ENCODE assay signal across 27 cellular contexts in the genomic region with DNA sequence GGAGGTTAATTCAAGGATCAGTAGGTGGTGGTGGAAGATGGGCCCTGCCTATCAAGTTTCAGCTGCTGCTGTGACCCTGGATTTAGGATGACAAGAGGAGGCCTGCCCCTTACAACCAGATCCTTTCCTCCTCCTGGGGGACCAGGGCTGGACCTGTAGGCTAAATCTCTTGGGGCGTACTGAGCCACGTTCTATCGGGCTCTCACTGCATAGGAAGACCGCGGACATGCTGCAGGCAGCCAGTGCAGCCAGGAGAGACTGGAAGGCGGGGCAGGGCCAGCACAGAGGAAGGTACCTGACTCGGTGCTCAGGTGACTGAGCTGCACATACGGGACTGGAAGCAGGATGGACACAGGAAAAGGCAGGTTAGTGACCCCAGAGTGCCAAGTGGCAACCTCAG. TPM values are rescaled to one million over a fixed set of nuclear protein-coding genes. Genes with fewer than 3 reads are reported as not detected.
"Had no signal": no experiment of that assay in that cellular context is flagged by ENCODE, and none has a peak within 500 bp of the region (broad histone marks: within the 10 kb centered on the region; RNA-seq: fewer than 3 reads in every experiment).

No MANE protein-coding gene starts in this region.

- H3K4me3 Mint-ChIP-seq: mesothelial cell of epicardium; naive B cell; natural killer cell; stimulated activated naive B cell treated with anti-CD40 and anti-IgM and Interleukin-4, amounts not matched to agents 10 μg/mL and 1 μg/mL and 100 μg/mL, for 72 hours had no signal

- H3K4me1 Mint-ChIP-seq: mesothelial cell of epicardium, naive B cell had no signal

- H3K9me3 Mint-ChIP-seq: mesothelial cell of epicardium; naive B cell; natural killer cell; stimulated activated naive B cell treated with anti-CD40 and anti-IgM and Interleukin-4, amounts not matched to agents 10 μg/mL and 1 μg/mL and 100 μg/mL, for 72 hours had no signal

- ATAC-seq: left colon; left lung; lower lobe of right lung; natural killer cell; pancreas; psoas muscle; right lobe of liver; stimulated activated naive B cell treated with anti-CD40 and anti-IgM and Interleukin-4, amounts not matched to agents 10 μg/mL and 1 μg/mL and 100 μg/mL, for 72 hours; stimulated activated naive CD8-positive, alpha-beta T cell treated with anti-CD3 and anti-CD28 coated beads, Interleukin-15, Interleukin-2, amounts not matched to agents 100 U/mL and 50 U/mL, for 24 hours had no signal

- H3K27ac Mint-ChIP-seq: mesothelial cell of epicardium; naive B cell; natural killer cell; stimulated activated naive B cell treated with anti-CD40 and anti-IgM and Interleukin-4, amounts not matched to agents 10 μg/mL and 1 μg/mL and 100 μg/mL, for 72 hours had no signal

- H3K4me1 ChIP-seq: left lung, lower lobe of right lung, pancreas, psoas muscle, right lobe of liver, stomach, testis, transverse colon, upper lobe of left lung, vagina had no signal

- H3K27me3 ChIP-seq: left lung, pancreas, right lobe of liver, stomach, testis, thyroid gland, transverse colon, upper lobe of left lung, vagina had no signal

- H3K27ac ChIP-seq: left lung, lower lobe of right lung, pancreas, psoas muscle, right lobe of liver, skin epidermis, stomach, testis, thyroid gland, transverse colon, upper lobe of left lung, vagina had no signal

- H3K27me3 Mint-ChIP-seq: naive B cell; stimulated activated naive B cell treated with anti-CD40 and anti-IgM and Interleukin-4, amounts not matched to agents 10 μg/mL and 1 μg/mL and 100 μg/mL, for 72 hours had no signal

- H3K9me3 ChIP-seq: left lung, lower lobe of right lung, pancreas, psoas muscle, right lobe of liver, stomach, testis, thyroid gland, transverse colon, upper lobe of left lung, vagina had no signal

- DNase-seq: hippocampal formation; kidney glomerular epithelial cell; left colon; left lung; lower lobe of right lung; mammary epithelial cell; mesenchymal stem cell; naive B cell; natural killer cell; nucleus accumbens; pancreas; psoas muscle; right lobe of liver; stimulated activated CD4-positive, alpha-beta T cell treated with anti-CD3 and anti-CD28 coated beads, Interleukin-12 subunit alpha, Interleukin-12 subunit beta, amount 100 ng/mL, for 4 hours; stimulated activated CD4-positive, alpha-beta T cell treated with anti-CD3 and anti-CD28 coated beads, Interleukin-15, amount 100 ng/mL, for 24 hours; stimulated activated CD4-positive, alpha-beta T cell treated with anti-CD3 and anti-CD28 coated beads, Interleukin-2, amount 100 ng/mL, for 24 hours; stimulated activated CD4-positive, alpha-beta T cell treated with anti-CD3 and anti-CD28 coated beads, Interleukin-4, amount 100 ng/mL, for 1 hour; stimulated activated naive B cell treated with anti-CD40 and anti-IgM and Interleukin-4, amounts not matched to agents 10 μg/mL and 1 μg/mL and 100 μg/mL, for 72 hours; stimulated activated naive CD8-positive, alpha-beta T cell treated with anti-CD3 and anti-CD28 coated beads, Interleukin-15, Interleukin-2, amounts not matched to agents 100 U/mL and 50 U/mL, for 24 hours; stomach; testis; thyroid gland; transverse colon; upper lobe of left lung had no signal

RNA-seq across cellular contexts. Expression of a gene that starts 8.5 kb away (rescaled TPM):
- total RNA-seq: mammary epithelial cell had no signal
- polyA plus RNA-seq: mammary epithelial cell had no signal
